11 cellular contexts compared by ENCODE assay signal in genomic region chr3:82496890-82497560, GRCh38.
A peak's percentile ranks its signal among the peaks of the same experiment; 100 is the strongest.
DNase-seq lines count a peak whose midpoint lies in the region; ATAC-seq and TF ChIP-seq lines count a peak whose summit lies in the region.
"Had no signal": no experiment of that assay in that cellular context is flagged by ENCODE, and none has a peak within 500 bp of the region (broad histone marks: within the 10 kb centered on the region; RNA-seq: fewer than 3 reads in every experiment).

No MANE protein-coding gene starts in this region.

- H3K4me3 ChIP-seq in HAP-1: no peak overlapping the region
- no peak overlapping the region for H3K4me3 ChIP-seq in SK-N-SH (ENCODE audit: low read depth in 2 of 2, low read length in 1 of 2)
- H3K4me3 ChIP-seq in psoas muscle: no peak overlapping the region

- H3K4me2 ChIP-seq in SK-N-SH: no peak overlapping the region

- no peaks in the 10 kb centered on the region for H3F3A ChIP-seq in SK-N-SH (replicated peaks; ENCODE audit: insufficient read depth)

- H3K27me3 ChIP-seq in HAP-1 (ENCODE audit: low read depth): no peaks in the 10 kb centered on the region
- H3K27me3 ChIP-seq in SK-N-SH (ENCODE audit: insufficient read depth): no peaks in the 10 kb centered on the region
- H3K27me3 ChIP-seq in psoas muscle (ENCODE audit: insufficient read depth in 3 of 3, low read length in 2 of 3): no peaks in the 10 kb centered on the region

- ATAC-seq in psoas muscle: no peak
- no peak for ATAC-seq in HG03342 (IDR thresholded peaks at IDR 0.05; ENCODE audit: unreplicated experiment)

- no peaks in the 10 kb centered on the region for H3K79me2 ChIP-seq in SK-N-SH (ENCODE audit: insufficient read depth)

- 5% methylated on average over 8 of the region's 8 CpGs for WGBS in SK-N-SH (ENCODE audit: low lambda C conversion rate)
- WGBS in psoas muscle, 3 donors: 67 to 71% (median 68%) methylated on average over 8 of the region's 8 CpGs

- TF ChIP-seq CTCF in SK-N-SH (IDR thresholded peaks at IDR 0.05) (peak; percentile 57), psoas muscle (IDR thresholded peaks at IDR 0.05) (no peak)

- TF ChIP-seq EP300 in SK-N-SH (IDR thresholded peaks at IDR 0.05; ENCODE audit: borderline replicate concordance in 1 of 2, low read depth in 1 of 2, low read length in 1 of 2): no peak

- peak; percentile 58 for DNase-seq in D341Med (ENCODE audit: low spot score)
- DNase-seq in HAP-1 (ENCODE audit: low spot score in 2 of 2): peak; percentile 9 to 33
- DNase-seq in SK-N-SH: peak; percentile 14
- peak; percentile 43 for DNase-seq in iPS-NIHi7 (ENCODE audit: extremely low spot score)
- no peak for DNase-seq in psoas muscle
- no peak for DNase-seq in DMS114 treated with DMSO at 0.1 percent for 48 hours (lab: John Stamatoyannopoulos, UW; ENCODE audit: unreplicated experiment)
- DNase-seq in AG20443 (ENCODE audit: low spot score): no peak
- DNase-seq: activated CD8-positive, alpha-beta memory T cell treated with anti-CD3 and anti-CD28 coated beads for 24 hours; NCI-H2171 treated with DMSO at 0.1 percent for 48 hours; posterior cingulate gyrus had no signal

- no peak overlapping the region for H3K9ac ChIP-seq in SK-N-SH

- intact Hi-C loops in psoas muscle (cut with DNase I): no loop called here

- H3K9me2 ChIP-seq in SK-N-SH: no peaks in the 10 kb centered on the region

- no peak overlapping the region for H2AFZ ChIP-seq in SK-N-SH (ENCODE audit: low read depth)

- H3K4me1 ChIP-seq in HAP-1 (no peaks in the 10 kb centered on the region), SK-N-SH (ENCODE audit: control insufficient read depth in 1 of 2, insufficient read depth in 2 of 2, low read depth in 1 of 2, low read length in 1 of 2) (no peaks in the 10 kb centered on the region), psoas muscle (no peaks in the 10 kb centered on the region)

- H3K36me3 ChIP-seq in HAP-1 (replicated peaks): no peaks in the 10 kb centered on the region
- no peaks in the 10 kb centered on the region for H3K36me3 ChIP-seq in SK-N-SH (replicated peaks in 1 of 2; ENCODE audit: control insufficient read depth in 1 of 2, insufficient read depth in 2 of 2, low read length in 1 of 2)
- no peaks in the 10 kb centered on the region for H3K36me3 ChIP-seq in psoas muscle (ENCODE audit: insufficient read depth in 1 of 2, low read depth in 1 of 2)

- in situ Hi-C loops in HAP-1 (cut with MboI; ENCODE audit: low sequenced_read_pairs): no loop called here

- H3K27ac ChIP-seq in SK-N-SH (ENCODE audit: low read depth in 2 of 2, low read length in 1 of 2): no peak overlapping the region
- no peak overlapping the region for H3K27ac ChIP-seq in psoas muscle

- TF ChIP-seq RAD21 in SK-N-SH (IDR thresholded peaks at IDR 0.05; ENCODE audit: low read length): peak; percentile 24; the same call in 1 of the 2 replicates

- POLR2A ChIA-PET in SK-N-SH (lab: Yijun Ruan, JAX): no interaction called here

- H3K9me3 ChIP-seq in HAP-1: no peaks in the 10 kb centered on the region
- no peaks in the 10 kb centered on the region for H3K9me3 ChIP-seq in SK-N-SH
- no peaks in the 10 kb centered on the region for H3K9me3 ChIP-seq in psoas muscle

- CTCF ChIA-PET in SK-N-SH (lab: Yijun Ruan, JAX): interaction anchor here (0.6 to 1.5 kb wide), 7 partner anchors 9 to 87 kb away, joined by 3 to 4 read pairs (median 3); no protein-coding TSS in a partner anchor

- no peaks in the 10 kb centered on the region for H4K20me1 ChIP-seq in SK-N-SH (ENCODE audit: insufficient read depth)

TF ChIP-seq in SK-N-SH, 30 proteins besides CTCF, POLR2A, EP300 and RAD21:
- TF ChIP-seq GABPA (IDR thresholded peaks at IDR 0.05; ENCODE audit: low read depth) (no peak), SMC3 (IDR thresholded peaks at IDR 0.05; ENCODE audit: low read depth, low read length) (peak; percentile 37), IRF3 (IDR thresholded peaks at IDR 0.05; ENCODE audit: low read depth, low read length) (no peak), RFX5 (IDR thresholded peaks at IDR 0.05; ENCODE audit: low read length) (no peak), JUND (IDR thresholded peaks at IDR 0.05) (no peak), MEF2A (IDR thresholded peaks at IDR 0.05; ENCODE audit: borderline replicate concordance, low read depth) (no peak)
TF ChIP-seq in SK-N-SH: peak in this region for 1.

Comparison
In these comparisons a context has a peak if more than half of its experiments do, and no peak if none do; other contexts are left out.
1. DNase-seq: peak in D341Med (single experiment), HAP-1 (2 of 2), SK-N-SH (single experiment) and iPS-NIHi7 (single experiment); none in psoas muscle (0 of 2), DMS114 treated with DMSO at 0.1 percent for 48 hours (single experiment) and AG20443 (single experiment).